Comparison of ENCODE assay signal across 8 cellular contexts in genomic region chr7:47327698-47328391, GRCh38.
DNase-seq lines count a peak whose midpoint lies in the region; ATAC-seq and TF ChIP-seq lines count a peak whose summit lies in the region.

No MANE protein-coding gene starts in this region.

- H3K14ac ChIP-seq in IMR-90 (replicated peaks; ENCODE audit: low read depth, low read length): peak overlapping the region; percentile 95

- 0% methylated on average over 4 of the region's 24 CpGs; no CpG with 5 or more reads in 1 of the 2 experiments for WGBS in IMR-90 (ENCODE audit: extremely low coverage in 2 of 2, insufficient read length in 1 of 2), 2 experiments
- WGBS in stomach, 5 donors: 16 to 34% (median 22%) methylated on average over 22 to 24 of the region's 24 CpGs

- DNase-seq in IMR-90: peak; percentile 81
- peak; percentile 82 for DNase-seq in kidney tubule cell (ENCODE audit: low spot score)
- DNase-seq in stomach: peak; percentile 85
- no peak for DNase-seq in activated CD8-positive, alpha-beta memory T cell treated with anti-CD3 and anti-CD28 coated beads, Interleukin-2, amount 10 ng/mL, durations not matched to agents 7 days and 5 days
- no peak for DNase-seq in NCI-H2029 (lab: John Stamatoyannopoulos, UW)
- no peak for DNase-seq in SIG-M5 (lab: John Stamatoyannopoulos, UW)
- DNase-seq in NCI-H187 (lab: John Stamatoyannopoulos, UW): no peak

- TF ChIP-seq POLR2A in IMR-90 (IDR thresholded peaks at IDR 0.05; ENCODE audit: low read depth, low read length) (no peak), stomach (IDR thresholded peaks at IDR 0.05) (no peak)

- no peaks in the 10 kb centered on the region for H3K27me3 ChIP-seq in IMR-90 (ENCODE audit: control insufficient read depth, insufficient read depth, low read length)
- no peaks in the 10 kb centered on the region for H3K27me3 ChIP-seq in stomach

- H3K9me3 ChIP-seq in IMR-90 (ENCODE audit: control insufficient read depth, insufficient read depth, low read length): no peaks in the 10 kb centered on the region
- H3K9me3 ChIP-seq in stomach: no peaks in the 10 kb centered on the region

- H4K91ac ChIP-seq in IMR-90 (ENCODE audit: insufficient read depth, low read depth, low read length): peak overlapping the region; percentile 92

- H3K4me1 ChIP-seq in IMR-90 (ENCODE audit: control insufficient read depth, insufficient read depth, low read length) (peaks cover 42% of the 10 kb centered on the region), stomach (peaks cover 39 to 64% (median 46%) of the 10 kb centered on the region in 4 donors)

- H3K56ac ChIP-seq in IMR-90 (ENCODE audit: extremely low read depth, insufficient read depth, low read length): peak overlapping the region; percentile 36; the same call in 1 of the 2 replicates

- H2BK20ac ChIP-seq in IMR-90 (ENCODE audit: low read depth, low read length): peak overlapping the region; percentile 75; the same call in 1 of the 2 replicates

- peak overlapping the region; percentile 62 to 91 for H4K8ac ChIP-seq in IMR-90 (ENCODE audit: low read depth in 2 of 2, low read length in 2 of 2)

- no peak overlapping the region for H3K4me3 Mint-ChIP-seq in activated CD8-positive, alpha-beta memory T cell treated with anti-CD3 and anti-CD28 coated beads, Interleukin-2, amount 10 ng/mL, durations not matched to agents 7 days and 5 days

- H2AK5ac ChIP-seq in IMR-90 (ENCODE audit: low read depth, low read length): peak overlapping the region; percentile 94

- peaks cover 47% of the 10 kb centered on the region for H3K9me1 ChIP-seq in IMR-90 (ENCODE audit: insufficient read depth, low read length)

- H3K9ac ChIP-seq in IMR-90 (ENCODE audit: low read depth, low read length): peak overlapping the region; percentile 68

- TF ChIP-seq EP300 in stomach (IDR thresholded peaks at IDR 0.05): no peak

- peak overlapping the region; percentile 94 for H3K4ac ChIP-seq in IMR-90 (ENCODE audit: low read depth, low read length)

- no peak for TF ChIP-seq CTCF in IMR-90 (conservative IDR thresholded peaks at IDR 0.05; ENCODE audit: low read depth, low read length)
- no peak for TF ChIP-seq CTCF in stomach (IDR thresholded peaks at IDR 0.05)

- no peaks in the 10 kb centered on the region for H3K36me3 Mint-ChIP-seq in activated CD8-positive, alpha-beta memory T cell treated with anti-CD3 and anti-CD28 coated beads, Interleukin-2, amount 10 ng/mL, durations not matched to agents 7 days and 5 days

- H3K9me3 Mint-ChIP-seq in activated CD8-positive, alpha-beta memory T cell treated with anti-CD3 and anti-CD28 coated beads, Interleukin-2, amount 10 ng/mL, durations not matched to agents 7 days and 5 days (ENCODE audit: low read depth): no peaks in the 10 kb centered on the region

- H3K27ac ChIP-seq in IMR-90 (ENCODE audit: insufficient read depth, low read length) (peak overlapping the region; percentile 83), cingulate gyrus (ENCODE audit: low read depth, low read length) (peak overlapping the region; percentile 80), stomach (peak overlapping the region; percentile 65 to 83 (median 79))

- H3K4me3 ChIP-seq in IMR-90 (ENCODE audit: insufficient read depth, low read depth, low read length): peak overlapping the region; percentile 18; the same call in 1 of the 2 replicates
- peak overlapping the region; percentile 14 to 31 (median 21) for H3K4me3 ChIP-seq in stomach

- intact Hi-C loops in IMR-90 (cut with micrococcal nuclease): loop anchor here (5.0 kb wide), 1 partner anchor 34 kb away; no protein-coding TSS in a partner anchor
- intact Hi-C loops in stomach (cut with DNase I; ENCODE audit: low total_unique reads): no loop called here

- H3K36me3 ChIP-seq in IMR-90 (ENCODE audit: control insufficient read depth, insufficient read depth, low read length) (peaks cover 15% of the 10 kb centered on the region), stomach (peaks cover 4 to 31% (median 22%) of the 10 kb centered on the region in 4 donors)

- H4K5ac ChIP-seq in IMR-90 (ENCODE audit: low read depth, low read length): peak overlapping the region; percentile 56

- no peak overlapping the region for H3K27ac Mint-ChIP-seq in activated CD8-positive, alpha-beta memory T cell treated with anti-CD3 and anti-CD28 coated beads, Interleukin-2, amount 10 ng/mL, durations not matched to agents 7 days and 5 days

- H2BK120ac ChIP-seq in IMR-90 (ENCODE audit: low read depth, low read length): peak overlapping the region; percentile 91

- no TSS peak for BruUV-seq in IMR-90 (replicated peaks; lab: Mats Ljungman, UMichigan)

- peaks cover 26 to 87% of the 10 kb centered on the region in 2 experiments for H3K79me1 ChIP-seq in IMR-90 (ENCODE audit: low read depth in 1 of 2, low read length in 2 of 2)

- peak overlapping the region; percentile 81 for H2AFZ ChIP-seq in IMR-90 (replicated peaks; ENCODE audit: low read length, poor library complexity)

- H2AK9ac ChIP-seq in IMR-90 (replicated peaks; ENCODE audit: low read depth, low read length, poor library complexity): peak overlapping the region; percentile 91

- ATAC-seq in IMR-90 (ENCODE audit: low read depth): peak; percentile 92
- ATAC-seq in activated CD8-positive, alpha-beta memory T cell treated with anti-CD3 and anti-CD28 coated beads, Interleukin-2, amount 10 ng/mL, durations not matched to agents 7 days and 5 days: no peak

- dilution Hi-C loops in IMR-90 (cut with HindIII; ENCODE audit: low sequenced_read_pairs, unreplicated experiment): no loop called here

- no peaks in the 10 kb centered on the region for H3K4me1 Mint-ChIP-seq in activated CD8-positive, alpha-beta memory T cell treated with anti-CD3 and anti-CD28 coated beads, Interleukin-2, amount 10 ng/mL, durations not matched to agents 7 days and 5 days

- H3K18ac ChIP-seq in IMR-90 (ENCODE audit: low read depth, low read length): peak overlapping the region; percentile 77

- H2BK15ac ChIP-seq in IMR-90 (ENCODE audit: low read depth, low read length): peak overlapping the region; percentile 66; the same call in 2 of the 3 replicates

- CTCF ChIA-PET in IMR-90 (lab: Yijun Ruan, JAX): interaction anchor here (0.6 kb wide), 1 partner anchor 29 kb away, joined by 6 read pairs; no protein-coding TSS in a partner anchor
- CTCF ChIA-PET in activated CD8-positive, alpha-beta memory T cell treated with anti-CD3 and anti-CD28 coated beads, Interleukin-2, amount 10 ng/mL, durations not matched to agents 7 days and 5 days (lab: Charles Lee): no interaction called here

- H3K23ac ChIP-seq in IMR-90 (ENCODE audit: low read depth, low read length): peak overlapping the region; percentile 89

- H2BK5ac ChIP-seq in IMR-90 (ENCODE audit: low read depth, low read length, poor library complexity, severe bottlenecking): peak overlapping the region; percentile 76

- POLR2A ChIA-PET in IMR-90 (lab: Charles Lee; ENCODE audit: unreplicated experiment): no interaction called here

- peak overlapping the region; percentile 70 for H3K4me2 ChIP-seq in IMR-90 (ENCODE audit: low read depth, low read length)

- no peaks in the 10 kb centered on the region for H3K27me3 Mint-ChIP-seq in activated CD8-positive, alpha-beta memory T cell treated with anti-CD3 and anti-CD28 coated beads, Interleukin-2, amount 10 ng/mL, durations not matched to agents 7 days and 5 days

- in situ Hi-C loops in IMR-90 (cut with MboI; ENCODE audit: low sequenced_read_pairs): no loop called here

- TF ChIP-seq RAD21 in IMR-90 (IDR thresholded peaks at IDR 0.05; ENCODE audit: low read length): no peak

- H4K20me1 ChIP-seq in IMR-90 (ENCODE audit: insufficient read depth, low read length): peaks cover 39% of the 10 kb centered on the region

TF ChIP-seq in IMR-90, 13 proteins besides CTCF, POLR2A, EP300 and RAD21:
- TF ChIP-seq RFX5 (IDR thresholded peaks at IDR 0.05; ENCODE audit: low read depth, low read length): no peak
- TF ChIP-seq USF2 (IDR thresholded peaks at IDR 0.05; ENCODE audit: low read depth, low read length): no peak
- no peak for TF ChIP-seq RCOR1 (IDR thresholded peaks at IDR 0.05; ENCODE audit: insufficient replicate concordance, low read length)
- TF ChIP-seq ELK1 (IDR thresholded peaks at IDR 0.05; ENCODE audit: borderline replicate concordance, low read depth, low read length): no peak
- TF ChIP-seq MAFK (IDR thresholded peaks at IDR 0.05; ENCODE audit: low read depth, low read length): no peak
- TF ChIP-seq CHD1 (IDR thresholded peaks at IDR 0.05; ENCODE audit: low read depth, low read length): no peak; the same call in 1 of the 2 replicates
- peak; percentile 56; the same call in 1 of the 2 replicates for TF ChIP-seq MAZ (IDR thresholded peaks at IDR 0.05; ENCODE audit: borderline replicate concordance, low read depth, low read length)
- no peak for TF ChIP-seq CEBPB (IDR thresholded peaks at IDR 0.05; ENCODE audit: low read depth, low read length)
- TF ChIP-seq BHLHE40 (IDR thresholded peaks at IDR 0.05; ENCODE audit: low read depth, low read length): peak; percentile 36; the same call in 1 of the 2 replicates
- TF ChIP-seq FOS (IDR thresholded peaks at IDR 0.05; ENCODE audit: low read depth, low read length): no peak
- TF ChIP-seq SMC3 (IDR thresholded peaks at IDR 0.05; ENCODE audit: low read depth, low read length): no peak
- TF ChIP-seq NFE2L2 (IDR thresholded peaks at IDR 0.05; ENCODE audit: low read depth, low read length): no peak
- no peak for TF ChIP-seq MXI1 (IDR thresholded peaks at IDR 0.05; ENCODE audit: borderline replicate concordance, low read depth, low read length)
TF ChIP-seq in IMR-90: peak in this region for 2.

Comparison
In these comparisons a context has a peak if more than half of its experiments do, and no peak if none do; other contexts are left out.
1. DNase-seq: peak in IMR-90 (single experiment), kidney tubule cell (single experiment) and stomach (single experiment); none in activated CD8-positive, alpha-beta memory T cell treated with anti-CD3 and anti-CD28 coated beads, Interleukin-2, amount 10 ng/mL, durations not matched to agents 7 days and 5 days (single experiment), NCI-H2029 (single experiment), SIG-M5 (single experiment) and NCI-H187 (0 of 2).
2. Peak in every context shown above with its lines, with median percentiles within 50 percentile points of each other: H3K27ac ChIP-seq.